ENCODE assay signal across 33 cellular contexts in genomic region chr10:79475877-79476276, GRCh38.
"Had no signal": no experiment of that assay in that cellular context is flagged by ENCODE, and none has a peak within 500 bp of the region (broad histone marks: within the 10 kb centered on the region; RNA-seq: fewer than 3 reads in every experiment).

No MANE protein-coding gene starts in this region.

- ATAC-seq: activated CD8-positive, alpha-beta T cell treated with anti-CD3 and anti-CD28 coated beads for 36 hours; activated T-cell treated with anti-CD3 and anti-CD28 coated beads, Interleukin-2, amount 50 U/mL, for 72 hours; activated T-helper 17 cell treated with anti-CD3 and anti-CD28 coated beads, Interleukin-2, amount 50 U/mL, for 72 hours; Right ventricle myocardium inferior had no signal

- H3K4me2 ChIP-seq: PC-9 had no signal

- H3K27me3 ChIP-seq: brain microvascular endothelial cell had no signal

- H3K4me3 ChIP-seq: PC-9 had no signal

- FAIRE-seq: RCC 7860 had no signal

- H3K36me3 ChIP-seq: brain microvascular endothelial cell, WERI-Rb-1 had no signal

- H3K27ac ChIP-seq: brain microvascular endothelial cell, PC-9, RWPE1, WERI-Rb-1 had no signal

- H2AFZ ChIP-seq: PC-9 had no signal

- DNase-seq: activated CD4-positive, alpha-beta T cell treated with anti-CD3 and anti-CD28 coated beads for 1 hour; activated CD4-positive, alpha-beta T cell treated with anti-CD3 and anti-CD28 coated beads for 48 hours; activated CD4-positive, alpha-beta T cell treated with anti-CD3 and anti-CD28 coated beads, Interleukin-2, amount 50 U/mL, for 4 hours; activated CD4-positive, CD25-positive, alpha-beta regulatory T cell; activated CD8-positive, alpha-beta T cell treated with anti-CD3 and anti-CD28 coated beads for 36 hours; activated effector memory CD4-positive, alpha-beta T cell treated with anti-CD3 and anti-CD28 coated beads, Interleukin-2, amount 50 U/mL, for 16 hours; activated naive CD4-positive, alpha-beta T cell; activated naive CD4-positive, alpha-beta T cell treated with anti-CD3 and anti-CD28 coated beads, Interleukin-2, amount 50 U/mL, for 16 hours; activated naive CD8-positive, alpha-beta T cell treated with anti-CD3 and anti-CD28 coated beads for 36 hours; activated T-cell treated with anti-CD3 and anti-CD28 coated beads, Interleukin-2, amount 50 U/mL, for 1 hour; activated T-cell treated with anti-CD3 and anti-CD28 coated beads, Interleukin-2, amount 50 U/mL, for 72 hours; amniotic stem cell; aorta; brain microvascular endothelial cell; MV-4-11; NCI-H1092 treated with DMSO at 0.1 percent for 48 hours; NCI-H1417; NCI-H146; NCI-H187; NCI-H2029 treated with DMSO at 0.1 percent for 48 hours; NCI-H2107; NCI-H2171; NCI-H510A; NK-92 treated with Interleukin-12 subunit alpha and Interleukin-12 subunit beta, amount 100 ng/mL, for 24 hours; PC-9; SIG-M5; SW 1271; T1000; WERI-Rb-1 had no signal
